In genomic region chr14:88025350-88025749, GRCh38 we compare ENCODE assay signal across 23 cellular contexts. TPM values are rescaled to one million over a fixed set of nuclear protein-coding genes. Genes with fewer than 3 reads are reported as not detected.
A peak's percentile ranks its signal among the peaks of the same experiment; 100 is the strongest.
DNase-seq lines count a peak whose midpoint lies in the region; ATAC-seq lines count a peak whose summit lies in the region.
"Had no signal": no experiment of that assay in that cellular context is flagged by ENCODE, and none has a peak within 500 bp of the region (broad histone marks: within the 10 kb centered on the region; RNA-seq: fewer than 3 reads in every experiment).

No MANE protein-coding gene starts in this region.

- H3K4me1 Mint-ChIP-seq in CD4-positive, CD25-positive, alpha-beta regulatory T cell, result peaks cover 27 to 80% (median 52%) of the 10 kb centered on the region in 4 donors
- H3K4me1 Mint-ChIP-seq in effector memory CD8-positive, alpha-beta T cell (ENCODE audit: low read depth in 2 of 2), result peaks cover 60 to 83% of the 10 kb centered on the region in 2 donors

- no peak overlapping the region for H3K4me2 ChIP-seq in mesendoderm (ENCODE audit: low read length)

- H3K18ac ChIP-seq in mesendoderm (ENCODE audit: low read length), result peak overlapping the region; percentile 89

- H3K79me1 ChIP-seq in mesendoderm (ENCODE audit: low read length), result no peaks in the 10 kb centered on the region

- no peaks in the 10 kb centered on the region for H3K27me3 Mint-ChIP-seq in CD4-positive, CD25-positive, alpha-beta regulatory T cell
- H3K27me3 Mint-ChIP-seq in effector memory CD8-positive, alpha-beta T cell, result no peaks in the 10 kb centered on the region
- H3K27me3 Mint-ChIP-seq: activated CD8-positive, alpha-beta T cell treated with anti-CD3 and anti-CD28 coated beads for 36 hours; IgD-negative memory B cell had no signal

- peak overlapping the region; percentile 59 for H3K56ac ChIP-seq in mesendoderm (ENCODE audit: low read length)

- no peak overlapping the region for H3K4ac ChIP-seq in mesendoderm (ENCODE audit: low read depth, low read length)

- H4K5ac ChIP-seq in mesendoderm (ENCODE audit: low read length), result no peak overlapping the region

- no peak overlapping the region for H3K4me3 ChIP-seq in CD4-positive, CD25-positive, alpha-beta regulatory T cell (ENCODE audit: low read depth, low read length)
- H3K4me3 ChIP-seq in HUES48 (ENCODE audit: low read depth, low read length) (no peak overlapping the region), mesendoderm (ENCODE audit: low read length) (no peak overlapping the region)
- H3K4me3 ChIP-seq: adrenal gland, body of pancreas, heart left ventricle, testis, uterus had no signal

- ATAC-seq in CD4-positive, CD25-positive, alpha-beta regulatory T cell (ENCODE audit: low read depth in 2 of 2), result no peak
- ATAC-seq in effector memory CD8-positive, alpha-beta T cell (replicated peaks), result no peak
- ATAC-seq in GM18520 (IDR thresholded peaks at IDR 0.05; ENCODE audit: unreplicated experiment), result no peak
- ATAC-seq: activated CD8-positive, alpha-beta T cell treated with anti-CD3 and anti-CD28 coated beads for 36 hours; body of pancreas; heart left ventricle; left cardiac atrium; stimulated activated naive CD8-positive, alpha-beta T cell treated with anti-CD3 and anti-CD28 coated beads, Interleukin-15, Interleukin-2, amounts not matched to agents 100 U/mL and 50 U/mL, for 24 hours had no signal

- H3K23ac ChIP-seq in mesendoderm (ENCODE audit: low read length), result no peak overlapping the region

- H2BK5ac ChIP-seq in mesendoderm (ENCODE audit: low read length), result peak overlapping the region; percentile 78

- H3K27me3 ChIP-seq in CD4-positive, CD25-positive, alpha-beta regulatory T cell (ENCODE audit: control insufficient read depth, insufficient read depth, low read length), result no peaks in the 10 kb centered on the region
- no peaks in the 10 kb centered on the region for H3K27me3 ChIP-seq in HUES48 (ENCODE audit: control insufficient read depth, insufficient read depth, low read length)
- no peaks in the 10 kb centered on the region for H3K27me3 ChIP-seq in mesendoderm (ENCODE audit: insufficient read depth, low read length, poor library complexity)
- H3K27me3 ChIP-seq: adrenal gland, body of pancreas, heart left ventricle, testis, uterus had no signal

- H4K8ac ChIP-seq in mesendoderm (ENCODE audit: low read depth, low read length), result peak overlapping the region; percentile 88

- H3K36me3 Mint-ChIP-seq in CD4-positive, CD25-positive, alpha-beta regulatory T cell, result no peaks in the 10 kb centered on the region
- H3K36me3 Mint-ChIP-seq in effector memory CD8-positive, alpha-beta T cell (ENCODE audit: insufficient read depth), result peaks cover 10% of the 10 kb centered on the region
- H3K36me3 Mint-ChIP-seq: IgD-negative memory B cell had no signal

- no peaks in the 10 kb centered on the region for H3K79me2 ChIP-seq in mesendoderm (ENCODE audit: control insufficient read depth, insufficient read depth, low read length)

- H3K27ac Mint-ChIP-seq in CD4-positive, CD25-positive, alpha-beta regulatory T cell, result peak overlapping the region in 2 of 3 donors; percentile 7 to 47
- peak overlapping the region; percentile 63 to 92 for H3K27ac Mint-ChIP-seq in effector memory CD8-positive, alpha-beta T cell
- H3K27ac Mint-ChIP-seq: IgD-negative memory B cell had no signal

- H3K36me3 ChIP-seq in CD4-positive, CD25-positive, alpha-beta regulatory T cell (ENCODE audit: control insufficient read depth, insufficient read depth, low read length), result no peaks in the 10 kb centered on the region
- no peaks in the 10 kb centered on the region for H3K36me3 ChIP-seq in HUES48 (ENCODE audit: control insufficient read depth, insufficient read depth, low read length)
- H3K36me3 ChIP-seq in mesendoderm (ENCODE audit: control insufficient read depth, insufficient read depth, low read length), result no peaks in the 10 kb centered on the region
- H3K36me3 ChIP-seq: adrenal gland, heart left ventricle, uterus had no signal

- H2BK120ac ChIP-seq in mesendoderm (ENCODE audit: low read depth, low read length), result peak overlapping the region; percentile 91

- H3K9ac ChIP-seq in HUES48 (ENCODE audit: low read depth, low read length) (no peak overlapping the region), mesendoderm (ENCODE audit: low read length) (peak overlapping the region; percentile 9)

- H3K27ac ChIP-seq in CD4-positive, CD25-positive, alpha-beta regulatory T cell (ENCODE audit: insufficient read depth, low read length, poor library complexity, severe bottlenecking), result no peak overlapping the region
- H3K27ac ChIP-seq in HUES48 (ENCODE audit: low read depth, low read length) (peak overlapping the region; percentile 66), mesendoderm (ENCODE audit: low read depth, low read length) (peak overlapping the region; percentile 85)
- H3K27ac ChIP-seq: adrenal gland, body of pancreas, heart left ventricle, testis, uterus had no signal

- H3K4me1 ChIP-seq in CD4-positive, CD25-positive, alpha-beta regulatory T cell (ENCODE audit: control insufficient read depth, insufficient read depth, low read length, poor library complexity, severe bottlenecking), result peaks cover 33% of the 10 kb centered on the region
- peaks cover 11% of the 10 kb centered on the region for H3K4me1 ChIP-seq in HUES48 (ENCODE audit: control insufficient read depth, insufficient read depth, low read length)
- H3K4me1 ChIP-seq in mesendoderm (ENCODE audit: control insufficient read depth, low read depth, low read length), result peaks cover 9% of the 10 kb centered on the region
- H3K4me1 ChIP-seq: testis, uterus had no signal

- H3K4me3 Mint-ChIP-seq in CD4-positive, CD25-positive, alpha-beta regulatory T cell, result no peak overlapping the region
- H3K4me3 Mint-ChIP-seq in effector memory CD8-positive, alpha-beta T cell, result no peak overlapping the region
- H3K4me3 Mint-ChIP-seq: activated CD8-positive, alpha-beta T cell treated with anti-CD3 and anti-CD28 coated beads for 36 hours; IgD-negative memory B cell had no signal

- H2AK5ac ChIP-seq in mesendoderm (ENCODE audit: low read length), result no peak overlapping the region

- H3K9me3 Mint-ChIP-seq in CD4-positive, CD25-positive, alpha-beta regulatory T cell, result no peaks in the 10 kb centered on the region
- no peaks in the 10 kb centered on the region for H3K9me3 Mint-ChIP-seq in effector memory CD8-positive, alpha-beta T cell
- H3K9me3 Mint-ChIP-seq: activated CD8-positive, alpha-beta T cell treated with anti-CD3 and anti-CD28 coated beads for 36 hours; IgD-negative memory B cell had no signal

- H2BK15ac ChIP-seq in mesendoderm (replicated peaks; ENCODE audit: low read depth), result no peak overlapping the region

- no peaks in the 10 kb centered on the region for H3K9me3 ChIP-seq in CD4-positive, CD25-positive, alpha-beta regulatory T cell (ENCODE audit: control insufficient read depth in 2 of 2, low read length in 2 of 2)
- H3K9me3 ChIP-seq in HUES48 (ENCODE audit: control insufficient read depth, insufficient read depth, low read length), result no peaks in the 10 kb centered on the region
- H3K9me3 ChIP-seq: adrenal gland, body of pancreas, heart left ventricle, testis, uterus had no signal

- no CpG with 5 or more reads among the region's 3 CpGs for WGBS in mesendoderm (ENCODE audit: extremely low coverage, insufficient coverage, low lambda C conversion rate)

- no peak for DNase-seq in CD4-positive, CD25-positive, alpha-beta regulatory T cell
- DNase-seq in effector memory CD8-positive, alpha-beta T cell, result no peak
- DNase-seq in mesendoderm, result no peak
- DNase-seq in ureter (ENCODE audit: low spot score), result no peak
- no peak for DNase-seq in GOT3 (lab: John Stamatoyannopoulos, UW)
- DNase-seq in stimulated activated CD4-positive, alpha-beta T cell treated with anti-CD3 and anti-CD28 coated beads, Interleukin-4, amount 100 ng/mL, for 4 hours, result no peak
- DNase-seq: activated CD8-positive, alpha-beta T cell treated with anti-CD3 and anti-CD28 coated beads for 36 hours; activated gamma-delta T cell treated with Interleukin-2 at 50 U/mL for 16 hours; adrenal gland; body of pancreas; heart left ventricle; left cardiac atrium; NCI-H1105 treated with DMSO at 0.1 percent for 48 hours; NCI-H1930; NCI-H69; stimulated activated naive CD8-positive, alpha-beta T cell treated with anti-CD3 and anti-CD28 coated beads, Interleukin-15, Interleukin-2, amounts not matched to agents 100 U/mL and 50 U/mL, for 24 hours; T-helper 1 cell; testis; uterus had no signal

RNA-seq across cellular contexts. Expression of gene GPR65, which starts 20.4 kb away (rescaled TPM):
- 12.3 TPM for total RNA-seq in CD4-positive, CD25-positive, alpha-beta regulatory T cell
- 10 to 100 TPM; 12.6 to 15.5 (median 13.5) TPM for polyA plus RNA-seq in CD4-positive, CD25-positive, alpha-beta regulatory T cell
- polyA plus RNA-seq in mesendoderm (2013, experiment 1 of 2), result not detected
- not detected for polyA plus RNA-seq in mesendoderm (2013, experiment 2 of 2)
- total RNA-seq in ureter, result 1.3 TPM
- total RNA-seq: epithelial cell of proximal tubule had no signal

RNA-seq across cellular contexts. Expression of gene GALC, which starts 32.4 kb away (rescaled TPM):
- 17.5 TPM for total RNA-seq in CD4-positive, CD25-positive, alpha-beta regulatory T cell
- polyA plus RNA-seq in CD4-positive, CD25-positive, alpha-beta regulatory T cell, result 10 to 100 TPM; 10.6 to 14.0 (median 12.6) TPM
- polyA plus RNA-seq in mesendoderm (2013, experiment 1 of 2), result 8.0 TPM
- 8.2 TPM for polyA plus RNA-seq in mesendoderm (2013, experiment 2 of 2)
- 21.5 TPM for total RNA-seq in ureter
